ENCODE assay signal across 8 cellular contexts in genomic region chr14:61269321-61270083, GRCh38. TPM values are rescaled to one million over a fixed set of nuclear protein-coding genes. Genes with fewer than 3 reads are reported as not detected.
DNase-seq lines count a peak whose midpoint lies in the region; ATAC-seq and TF ChIP-seq lines count a peak whose summit lies in the region.

No MANE protein-coding gene starts in this region.

- H3K4me1 ChIP-seq in PC-3 (ENCODE audit: insufficient read depth, low read length): peaks cover 6% of the 10 kb centered on the region
- H3K4me1 ChIP-seq in esophagus squamous epithelium: peaks cover 0 to 17% (median 0%) of the 10 kb centered on the region in 3 donors

- TF ChIP-seq CTCF in PC-3 (conservative IDR thresholded peaks at IDR 0.05; ENCODE audit: low read depth, low read length) (peak; percentile 97), esophagus squamous epithelium (IDR thresholded peaks at IDR 0.05) (peak; percentile 65 to 85 (median 72))

- H3F3A ChIP-seq in PC-3 (ENCODE audit: low read length, unreplicated experiment): no peaks in the 10 kb centered on the region

- ATAC-seq in GM21717 (IDR thresholded peaks at IDR 0.05; ENCODE audit: unreplicated experiment) (peak; percentile 78), PC-3 (peak; percentile 71)
- peak; percentile 84 to 87 for ATAC-seq in natural killer cell treated with Interleukin-12 subunit alpha and Interleukin-12 subunit beta and Interleukin-15 and Interleukin-18, amount 100 ng/mL, for 72 hours

- CTCF ChIA-PET in PC-3 (lab: Charles Lee): interaction anchor here (0.5 to 1.7 kb wide), 11 partner anchors 8 to 1310 kb away, joined by 3 to 25 read pairs (median 4); partner anchors contain the start of gene TMEM30B

- H2AFZ ChIP-seq in PC-3 (ENCODE audit: low read length): peak overlapping the region; percentile 80

- peak overlapping the region; percentile 44 for H3K9ac ChIP-seq in PC-3 (ENCODE audit: low read length)

- no TSS peak for BruUV-seq in PC-3 (replicated peaks; lab: Mats Ljungman, UMichigan)

- H3K4me3 Mint-ChIP-seq in activated T-cell treated with anti-CD3 and anti-CD28 coated beads, Interleukin-2, amount 50 U/mL, for 24 hours: peak overlapping the region; percentile 69
- H3K4me3 Mint-ChIP-seq in natural killer cell treated with Interleukin-12 subunit alpha and Interleukin-12 subunit beta and Interleukin-15 and Interleukin-18, amount 100 ng/mL, for 72 hours: peak overlapping the region; percentile 61

- H3K79me2 ChIP-seq in PC-3 (ENCODE audit: low read length): no peaks in the 10 kb centered on the region

- POLR2A ChIA-PET in PC-3 (lab: Charles Lee; ENCODE audit: unreplicated experiment): interaction anchor here (0.5 to 0.6 kb wide), 6 partner anchors 51 to 697 kb away, joined by 3 to 15 read pairs (median 4); no protein-coding TSS in a partner anchor

- whole genome bisulfite sequencing in esophagus squamous epithelium, 2 donors: 5 to 6% methylated on average over 14 to 20 of the region's 21 CpGs

- no peak for TF ChIP-seq POLR2A in esophagus squamous epithelium (IDR thresholded peaks at IDR 0.05)

- H3K9me3 Mint-ChIP-seq in activated T-cell treated with anti-CD3 and anti-CD28 coated beads, Interleukin-2, amount 50 U/mL, for 24 hours: no peaks in the 10 kb centered on the region
- H3K9me3 Mint-ChIP-seq in natural killer cell treated with Interleukin-12 subunit alpha and Interleukin-12 subunit beta and Interleukin-15 and Interleukin-18, amount 100 ng/mL, for 72 hours: no peaks in the 10 kb centered on the region

- peak overlapping the region; percentile 90 for H3K4me2 ChIP-seq in PC-3 (ENCODE audit: low read length)

- intact Hi-C loops in PC-3 (cut with micrococcal nuclease) (loop anchor here (1.0 to 10.0 kb wide), 4 partner anchors 17 to 1015 kb away; partner anchors contain the start of gene PRKCH), esophagus squamous epithelium (cut with DNase I) (no loop called here)

- peaks cover 36% of the 10 kb centered on the region for H3K27me3 Mint-ChIP-seq in activated T-cell treated with anti-CD3 and anti-CD28 coated beads, Interleukin-2, amount 50 U/mL, for 24 hours
- peaks cover 33 to 53% of the 10 kb centered on the region in 2 donors for H3K27me3 Mint-ChIP-seq in natural killer cell treated with Interleukin-12 subunit alpha and Interleukin-12 subunit beta and Interleukin-15 and Interleukin-18, amount 100 ng/mL, for 72 hours

- H3K36me3 Mint-ChIP-seq in activated T-cell treated with anti-CD3 and anti-CD28 coated beads, Interleukin-2, amount 50 U/mL, for 24 hours (ENCODE audit: low read depth): no peaks in the 10 kb centered on the region
- no peaks in the 10 kb centered on the region for H3K36me3 Mint-ChIP-seq in natural killer cell treated with Interleukin-12 subunit alpha and Interleukin-12 subunit beta and Interleukin-15 and Interleukin-18, amount 100 ng/mL, for 72 hours

- no peaks in the 10 kb centered on the region for H3K36me3 ChIP-seq in PC-3 (ENCODE audit: low read depth, low read length)
- no peaks in the 10 kb centered on the region for H3K36me3 ChIP-seq in esophagus squamous epithelium

- H3K27ac ChIP-seq in PC-3 (ENCODE audit: low read length) (no peak overlapping the region), esophagus squamous epithelium (no peak overlapping the region)

- H3K4me3 ChIP-seq in PC-3 (ENCODE audit: low read length) (peak overlapping the region; percentile 65), esophagus squamous epithelium (peak overlapping the region in 3 of 4 donors; percentile 34 to 63 (median 37))

- no peaks in the 10 kb centered on the region for H3K27me3 ChIP-seq in PC-3 (ENCODE audit: low read length)
- peaks cover 0 to 46% (median 0%) of the 10 kb centered on the region in 4 donors for H3K27me3 ChIP-seq in esophagus squamous epithelium

- peaks cover 2% of the 10 kb centered on the region for H3K4me1 Mint-ChIP-seq in activated T-cell treated with anti-CD3 and anti-CD28 coated beads, Interleukin-2, amount 50 U/mL, for 24 hours (ENCODE audit: low read depth)
- H3K4me1 Mint-ChIP-seq in natural killer cell treated with Interleukin-12 subunit alpha and Interleukin-12 subunit beta and Interleukin-15 and Interleukin-18, amount 100 ng/mL, for 72 hours (ENCODE audit: low read depth in 2 of 2): peaks cover 4 to 6% of the 10 kb centered on the region in 2 donors

- H3K9me2 ChIP-seq in PC-3 (replicated peaks; ENCODE audit: low read length): no peaks in the 10 kb centered on the region

- no peak overlapping the region for H3K27ac Mint-ChIP-seq in activated T-cell treated with anti-CD3 and anti-CD28 coated beads, Interleukin-2, amount 50 U/mL, for 24 hours
- H3K27ac Mint-ChIP-seq in natural killer cell treated with Interleukin-12 subunit alpha and Interleukin-12 subunit beta and Interleukin-15 and Interleukin-18, amount 100 ng/mL, for 72 hours: no peak overlapping the region

- H3K9me3 ChIP-seq in PC-3 (ENCODE audit: low read length) (no peaks in the 10 kb centered on the region), esophagus squamous epithelium (no peaks in the 10 kb centered on the region)

- H4K20me1 ChIP-seq in PC-3 (ENCODE audit: low read length): no peaks in the 10 kb centered on the region

- peak; percentile 78 for DNase-seq in DMS153 treated with DMSO at 0.1 percent for 48 hours (lab: John Stamatoyannopoulos, UW; ENCODE audit: unreplicated experiment)
- DNase-seq in KG1 (lab: John Stamatoyannopoulos, UW): peak; percentile 36
- DNase-seq in PC-3: peak; percentile 98
- DNase-seq in activated T-cell treated with anti-CD3 and anti-CD28 coated beads, Interleukin-2, amount 50 U/mL, for 24 hours: peak; percentile 79
- no peak for DNase-seq in esophagus squamous epithelium (lab: John Stamatoyannopoulos, UW)
- peak; percentile 82 for DNase-seq in natural killer cell treated with Interleukin-12 subunit alpha and Interleukin-12 subunit beta and Interleukin-15 and Interleukin-18, amount 100 ng/mL, for 72 hours (ENCODE audit: low spot score)
- DNase-seq in stimulated activated naive CD4-positive, alpha-beta T cell (lab: John Stamatoyannopoulos, UW): peak; percentile 52 to 81 (median 60)

RNA-seq across cellular contexts. Expression of gene TMEM30B, which starts 11.6 kb away (rescaled TPM):
- total RNA-seq in PC-3 (2014; rRNA removed) (70.6 and 85.3 TPM in 2 replicates), esophagus squamous epithelium (10 to 100 TPM; 18.5 to 35.9 (median 26.3) TPM)
- total RNA-seq in natural killer cell treated with Interleukin-12 subunit alpha and Interleukin-12 subunit beta and Interleukin-15 and Interleukin-18, amount 100 ng/mL, for 72 hours: 1 to 10 TPM in 1 of 2 donors, under 1 TPM in 1; 0.81 to 1.2 TPM

RNA-seq across cellular contexts. Expression of gene PRKCH, which starts 51.9 kb away (rescaled TPM):
- total RNA-seq in PC-3 (2014; rRNA removed): 80.8 and 170 TPM in 2 replicates
- total RNA-seq in esophagus squamous epithelium: 10 to 100 TPM; 34.5 to 51.3 (median 45.0) TPM
- total RNA-seq in natural killer cell treated with Interleukin-12 subunit alpha and Interleukin-12 subunit beta and Interleukin-15 and Interleukin-18, amount 100 ng/mL, for 72 hours: 100 to 1,000 TPM; 182 to 216 TPM

Comparison
In these comparisons a context has a peak if more than half of its experiments do, and no peak if none do; other contexts are left out.
1. RNA of gene TMEM30B, which starts 11.6 kb away (total RNA-seq): 70.6 to 85.3 TPM in PC-3 and 18.5 to 35.9 TPM in esophagus squamous epithelium; 0.81 to 1.2 TPM in natural killer cell treated with Interleukin-12 subunit alpha and Interleukin-12 subunit beta and Interleukin-15 and Interleukin-18, amount 100 ng/mL, for 72 hours; every median in the first group is over 4 times any median in the second.
2. Peak in every context shown above with its lines, with median percentiles within 50 percentile points of each other: ATAC-seq.